Comparison of ENCODE assay signal across 1 cellular context in genomic region chr1:108199781-108200626, GRCh38.
TF ChIP-seq lines count a peak whose summit lies in the region.

Gene SLC25A24 (minus strand): TSS chr1:108200343. CDS start chr1:108200138, 205 bp downstream.

TF ChIP-seq in GM12878, 131 proteins besides CTCF, POLR2A, EP300 and RAD21 (continued from another document):
- 0 out of 2 replicates have a peak, but pooled peaks have one; percentile 34 for TF ChIP-seq ZNF687 (IDR thresholded peaks at IDR 0.05)
